Comparison of ENCODE assay signal across 8 cellular contexts in genomic region chr21:36297938-36298572, GRCh38. TPM values are rescaled to one million over a fixed set of nuclear protein-coding genes. Genes with fewer than 3 reads are reported as not detected.
DNase-seq lines count a peak whose midpoint lies in the region; ATAC-seq and TF ChIP-seq lines count a peak whose summit lies in the region.

No MANE protein-coding gene starts in this region.

- no peak overlapping the region for H2BK15ac ChIP-seq in mesenchymal stem cell (ENCODE audit: low read depth, poor library complexity, severe bottlenecking)

- DNase-seq in A172 (ENCODE audit: low spot score), result peak; percentile 56
- DNase-seq in T-cell, result peak; percentile 47 to 89 (median 74)
- DNase-seq in amniotic epithelial cell (ENCODE audit: low read depth), result peak; percentile 21
- peak; percentile 27 for DNase-seq in mesenchymal stem cell
- DNase-seq in stimulated activated naive CD4-positive, alpha-beta T cell (lab: John Stamatoyannopoulos, UW), result peak; percentile 36 to 87 (median 74)
- DNase-seq in SK-N-DZ (ENCODE audit: low spot score), result no peak

- peak overlapping the region; percentile 0 to 51 for H3K18ac ChIP-seq in mesenchymal stem cell (ENCODE audit: low read depth in 1 of 2, low read length in 2 of 2)

- WGBS in mesenchymal stem cell, result 70% methylated on average over 10 of the region's 10 CpGs

- no peaks in the 10 kb centered on the region for H3K9me3 Mint-ChIP-seq in T-cell

- H3K23ac ChIP-seq in mesenchymal stem cell (ENCODE audit: low read length in 2 of 2), result no peak overlapping the region

- no peak overlapping the region for H3K14ac ChIP-seq in mesenchymal stem cell (ENCODE audit: low read length in 2 of 2)

- ATAC-seq in HG03342 (IDR thresholded peaks at IDR 0.05; ENCODE audit: unreplicated experiment), result peak; percentile 98
- ATAC-seq in T-cell (replicated peaks in 1 of 4), result peak; percentile 99

- H3K27me3 Mint-ChIP-seq in T-cell, result no peaks in the 10 kb centered on the region

- H3K4ac ChIP-seq in mesenchymal stem cell (ENCODE audit: low read depth in 1 of 2, low read length in 2 of 2), result no peak overlapping the region

- no peaks in the 10 kb centered on the region for H3K27me3 ChIP-seq in mesenchymal stem cell (ENCODE audit: control insufficient read depth in 1 of 2, insufficient read depth in 1 of 2, low read length in 2 of 2)

- H3K27ac Mint-ChIP-seq in T-cell, result peak overlapping the region; percentile 99 to 100

- H3K4me2 ChIP-seq in mesenchymal stem cell (ENCODE audit: low read length, poor library complexity, severe bottlenecking), result no peak overlapping the region

- no peaks in the 10 kb centered on the region for H3K79me1 ChIP-seq in mesenchymal stem cell (replicated peaks; ENCODE audit: low read length, poor library complexity, severe bottlenecking)

- peak overlapping the region; percentile 29 for H2AFZ ChIP-seq in mesenchymal stem cell (ENCODE audit: low read depth, low read length)

- H3K9ac ChIP-seq in mesenchymal stem cell (ENCODE audit: low read length), result peak overlapping the region; percentile 53

- no peaks in the 10 kb centered on the region for H3K4me1 ChIP-seq in mesenchymal stem cell (ENCODE audit: control insufficient read depth, insufficient read depth, low read depth, low read length)

- CTCF ChIA-PET in T-cell (lab: Charles Lee), result interaction anchor here (0.5 to 3.5 kb wide), 10 partner anchors 9 to 241 kb away, joined by 3 to 41 read pairs (median 5); partner anchors contain the start of gene MORC3 (in 1 of the 2)

- peak; percentile 22 for TF ChIP-seq POLR2A in GM19099 (IDR thresholded peaks at IDR 0.05; ENCODE audit: extremely low read depth, insufficient read length, low read depth)

- POLR2A ChIA-PET in T-cell (lab: Charles Lee), result interaction anchor here (0.5 to 2.2 kb wide), 10 partner anchors 9 to 1362 kb away, joined by 3 to 17 read pairs (median 8); partner anchors contain the start of gene MORC3 (in 2 of the 2)

- peak overlapping the region; percentile 8 for H4K8ac ChIP-seq in mesenchymal stem cell (ENCODE audit: low read length)

- H3K36me3 Mint-ChIP-seq in T-cell, result peaks cover 8% of the 10 kb centered on the region

- no peak overlapping the region for H2BK120ac ChIP-seq in mesenchymal stem cell (ENCODE audit: low read depth, low read length)

- H3K27ac ChIP-seq in mesenchymal stem cell (ENCODE audit: low read length, poor library complexity, severe bottlenecking), result no peak overlapping the region

- peak overlapping the region in 1 of 2 experiments; percentile 19 for H3K4me3 ChIP-seq in mesenchymal stem cell (ENCODE audit: insufficient read depth in 1 of 2, low read depth in 1 of 2, low read length in 2 of 2)

- no peaks in the 10 kb centered on the region for H3K9me3 ChIP-seq in mesenchymal stem cell (ENCODE audit: control insufficient read depth, low read length)

- peaks cover 30 to 47% (median 35%) of the 10 kb centered on the region in 3 donors for H3K4me1 Mint-ChIP-seq in T-cell

- H3K36me3 ChIP-seq in mesenchymal stem cell (ENCODE audit: control insufficient read depth in 1 of 2, insufficient read depth in 2 of 2, low read depth in 1 of 2, low read length in 2 of 2), result peaks cover 6 to 13% of the 10 kb centered on the region in 2 experiments

- peak overlapping the region in 1 of 2 experiments; percentile 21 for H2BK12ac ChIP-seq in mesenchymal stem cell (ENCODE audit: low read length in 2 of 2)

- H4K91ac ChIP-seq in mesenchymal stem cell (ENCODE audit: low read length), result no peak overlapping the region

- no peak overlapping the region for H2BK5ac ChIP-seq in mesenchymal stem cell (ENCODE audit: low read depth, low read length, poor library complexity, severe bottlenecking)

- peak overlapping the region; percentile 59 to 82 (median 75) for H3K4me3 Mint-ChIP-seq in T-cell

- no peak overlapping the region for H2AK5ac ChIP-seq in mesenchymal stem cell (ENCODE audit: low read length, severe bottlenecking)

RNA-seq across cellular contexts. Expression of gene MORC3, which starts 21.9 kb away (rescaled TPM):
- total RNA-seq in A172 (2014; rRNA removed; shearing (Covaris generic)), result 43.0 and 49.1 TPM in 2 replicates
- 10 to 100 TPM; 53.1 to 74.8 (median 71.6) TPM for total RNA-seq in T-cell
- 11.1 TPM for polyA plus RNA-seq in mesenchymal stem cell (2013, experiment 1 of 2)
- 11.3 TPM for polyA plus RNA-seq in mesenchymal stem cell (2013, experiment 2 of 2)
- 16.7 and 20.8 TPM in 2 replicates for polyA plus RNA-seq in SK-N-DZ (2014; cell fraction: cytosol; rRNA removed)
- 22.0 and 22.6 TPM in 2 replicates for polyA plus RNA-seq in SK-N-DZ (2014; cell fraction: nucleus; rRNA removed)
